ENCODE assay signal across 1 cellular context in the genomic region with DNA sequence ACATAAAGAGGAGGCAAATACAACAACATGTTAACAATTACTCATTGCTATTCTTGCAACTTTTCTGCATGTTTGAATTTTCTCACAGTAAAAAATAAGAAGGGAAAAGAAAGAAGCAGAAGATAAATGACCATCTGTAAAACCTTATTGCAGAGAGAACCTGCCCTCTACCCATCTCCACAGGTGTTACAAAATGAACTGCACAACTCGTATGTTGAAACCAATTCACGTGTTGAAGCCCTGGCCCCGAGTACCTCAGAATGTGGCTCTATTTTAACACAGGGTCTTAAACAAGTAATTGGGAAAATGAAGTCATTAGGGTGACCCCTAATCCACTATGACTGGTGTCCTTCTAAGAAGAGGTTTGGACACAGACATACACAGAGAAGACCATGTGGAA.
TF ChIP-seq lines count a peak whose summit lies in the region.

No MANE protein-coding gene starts in this region.

TF ChIP-seq in HepG2, 621 proteins besides CTCF, POLR2A, EP300 and RAD21:
- TF ChIP-seq, protein P1, sequence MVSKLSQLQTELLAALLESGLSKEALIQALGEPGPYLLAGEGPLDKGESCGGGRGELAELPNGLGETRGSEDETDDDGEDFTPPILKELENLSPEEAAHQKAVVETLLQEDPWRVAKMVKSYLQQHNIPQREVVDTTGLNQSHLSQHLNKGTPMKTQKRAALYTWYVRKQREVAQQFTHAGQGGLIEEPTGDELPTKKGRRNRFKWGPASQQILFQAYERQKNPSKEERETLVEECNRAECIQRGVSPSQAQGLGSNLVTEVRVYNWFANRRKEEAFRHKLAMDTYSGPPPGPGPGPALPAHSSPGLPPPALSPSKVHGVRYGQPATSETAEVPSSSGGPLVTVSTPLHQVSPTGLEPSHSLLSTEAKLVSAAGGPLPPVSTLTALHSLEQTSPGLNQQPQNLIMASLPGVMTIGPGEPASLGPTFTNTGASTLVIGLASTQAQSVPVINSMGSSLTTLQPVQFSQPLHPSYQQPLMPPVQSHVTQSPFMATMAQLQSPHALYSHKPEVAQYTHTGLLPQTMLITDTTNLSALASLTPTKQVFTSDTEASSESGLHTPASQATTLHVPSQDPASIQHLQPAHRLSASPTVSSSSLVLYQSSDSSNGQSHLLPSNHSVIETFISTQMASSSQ (IDR thresholded peaks at IDR 0.05; ENCODE audit: low read depth) = no peak
- TF ChIP-seq, protein P1 (CRISPR knock-in tag; IDR thresholded peaks at IDR 0.05; ENCODE audit: borderline replicate concordance) = no peak
- no peak for TF ChIP-seq ZNF160 (CRISPR knock-in tag; IDR thresholded peaks at IDR 0.05)
- TF ChIP-seq FOXA1 (IDR thresholded peaks at IDR 0.05) = no peak
- no peak for TF ChIP-seq FOXA1 (CRISPR knock-in tag; IDR thresholded peaks at IDR 0.05)
- TF ChIP-seq NAIF1 (CRISPR knock-in tag; IDR thresholded peaks at IDR 0.05; ENCODE audit: borderline replicate concordance) = no peak
- TF ChIP-seq RBM22 (optimal IDR thresholded peaks at IDR 0.05; ENCODE audit: low read length) = peak; percentile 35
- no peak for TF ChIP-seq ZNF432 (CRISPR knock-in tag; IDR thresholded peaks at IDR 0.05; ENCODE audit: borderline replicate concordance)
- TF ChIP-seq, protein P2, sequence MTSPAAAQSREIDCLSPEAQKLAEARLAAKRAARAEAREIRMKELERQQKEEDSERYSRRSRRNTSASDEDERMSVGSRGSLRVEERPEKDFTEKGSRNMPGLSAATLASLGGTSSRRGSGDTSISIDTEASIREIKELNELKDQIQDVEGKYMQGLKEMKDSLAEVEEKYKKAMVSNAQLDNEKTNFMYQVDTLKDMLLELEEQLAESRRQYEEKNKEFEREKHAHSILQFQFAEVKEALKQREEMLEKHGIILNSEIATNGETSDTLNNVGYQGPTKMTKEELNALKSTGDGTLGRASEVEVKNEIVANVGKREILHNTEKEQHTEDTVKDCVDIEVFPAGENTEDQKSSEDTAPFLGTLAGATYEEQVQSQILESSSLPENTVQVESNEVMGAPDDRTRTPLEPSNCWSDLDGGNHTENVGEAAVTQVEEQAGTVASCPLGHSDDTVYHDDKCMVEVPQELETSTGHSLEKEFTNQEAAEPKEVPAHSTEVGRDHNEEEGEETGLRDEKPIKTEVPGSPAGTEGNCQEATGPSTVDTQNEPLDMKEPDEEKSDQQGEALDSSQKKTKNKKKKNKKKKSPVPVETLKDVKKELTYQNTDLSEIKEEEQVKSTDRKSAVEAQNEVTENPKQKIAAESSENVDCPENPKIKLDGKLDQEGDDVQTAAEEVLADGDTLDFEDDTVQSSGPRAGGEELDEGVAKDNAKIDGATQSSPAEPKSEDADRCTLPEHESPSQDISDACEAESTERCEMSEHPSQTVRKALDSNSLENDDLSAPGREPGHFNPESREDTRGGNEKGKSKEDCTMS (CRISPR knock-in tag; conservative IDR thresholded peaks at IDR 0.05) = no peak
- no peak for TF ChIP-seq EHMT2 (IDR thresholded peaks at IDR 0.05; ENCODE audit: borderline replicate concordance, low read depth, low read length)
